Comparison of ENCODE assay signal across 12 cellular contexts in the genomic region with DNA sequence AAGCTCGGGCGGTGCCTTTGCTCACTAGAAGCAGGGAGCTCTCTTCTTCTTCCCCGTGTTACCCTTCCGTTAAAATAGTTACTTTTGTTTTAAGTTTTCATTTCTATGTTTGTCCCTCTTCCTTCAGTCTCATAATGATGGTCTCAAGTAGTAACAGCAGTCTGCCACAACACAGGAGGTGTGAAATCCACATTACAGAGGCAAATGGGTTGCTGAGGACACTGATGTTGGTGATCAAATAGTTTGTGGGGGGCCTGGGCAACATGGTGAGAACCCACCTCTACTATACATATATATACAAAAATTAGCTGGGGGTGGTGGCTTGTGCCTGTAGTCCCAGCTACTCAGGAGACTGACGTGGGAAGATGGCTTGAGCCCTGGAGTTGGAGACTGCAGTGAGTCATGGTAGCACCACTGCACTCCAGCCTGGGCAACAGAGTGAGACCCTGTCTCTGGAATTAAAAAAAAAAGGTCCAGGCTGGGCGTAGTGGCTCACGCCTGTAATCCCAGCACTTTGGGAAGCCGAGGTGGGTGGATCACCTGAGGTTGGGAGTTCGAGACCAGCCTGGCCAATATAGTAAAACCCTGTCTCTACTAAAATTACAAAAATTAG. TPM values are rescaled to one million over a fixed set of nuclear protein-coding genes. Genes with fewer than 3 reads are reported as not detected.
DNase-seq lines count a peak whose midpoint lies in the region; ATAC-seq and TF ChIP-seq lines count a peak whose summit lies in the region.
"Not testable (repeated sequence)": the region's sequence is repeated elsewhere in the genome, so short reads cannot be mapped to it uniquely, and the experiment has no call there.
"Had no signal": no experiment of that assay in that cellular context is flagged by ENCODE, and none has a peak within 500 bp of the region (broad histone marks: within the 10 kb centered on the region; RNA-seq: fewer than 3 reads in every experiment).

No MANE protein-coding gene starts in this region.

- not testable (repeated sequence) for H3K27me3 ChIP-seq in CD8-positive, alpha-beta memory T cell (ENCODE audit: insufficient read depth, low read length, poor library complexity, severe bottlenecking); IMR-90 (ENCODE audit: control insufficient read depth, insufficient read depth, low read length); sigmoid colon

- peaks cover 7 to 14% of the 10 kb centered on the region in 2 donors for H3K27me3 Mint-ChIP-seq in CD8-positive, alpha-beta memory T cell
- not testable (repeated sequence) for H3K27me3 Mint-ChIP-seq in activated CD8-positive, alpha-beta memory T cell treated with anti-CD3 and anti-CD28 coated beads, Interleukin-2, amount 10 ng/mL, durations not matched to agents 7 days and 5 days; chondrocyte (ENCODE audit: low read depth); immature natural killer cell (ENCODE audit: low read depth in 3 of 3)
- H3K27me3 Mint-ChIP-seq in natural killer cell (ENCODE audit: low read depth in 2 of 2), result peaks cover 10% of the 10 kb centered on the region in 2 donors

- not testable (repeated sequence) for TF ChIP-seq RAD21 in IMR-90 (IDR thresholded peaks at IDR 0.05; ENCODE audit: low read length)

- not testable (repeated sequence) for ATAC-seq in IMR-90 (ENCODE audit: low read depth)
- ATAC-seq in activated CD8-positive, alpha-beta memory T cell treated with anti-CD3 and anti-CD28 coated beads, Interleukin-2, amount 10 ng/mL, durations not matched to agents 7 days and 5 days, result peak; percentile 42
- ATAC-seq in natural killer cell, result peak; percentile 78 to 90 (median 87)

- peak overlapping the region in 4 of 7 donors; percentile 4 to 49 (median 32) for H3K4me3 Mint-ChIP-seq in CD8-positive, alpha-beta memory T cell
- H3K4me3 Mint-ChIP-seq in activated CD8-positive, alpha-beta memory T cell treated with anti-CD3 and anti-CD28 coated beads, Interleukin-2, amount 10 ng/mL, durations not matched to agents 7 days and 5 days; chondrocyte (ENCODE audit: unreplicated experiment): not testable (repeated sequence)
- H3K4me3 Mint-ChIP-seq in immature natural killer cell, result peak overlapping the region in 4 of 5 donors; percentile 24 to 75 (median 47)
- peak overlapping the region; percentile 36 for H3K4me3 Mint-ChIP-seq in natural killer cell

- 60% methylated on average over 1 of the region's 9 CpGs; no CpG with 5 or more reads in 1 of the 2 experiments for WGBS in IMR-90 (ENCODE audit: extremely low coverage in 2 of 2, insufficient read length in 1 of 2), 2 experiments
- 70 to 74% methylated on average over 9 of the region's 9 CpGs for WGBS in sigmoid colon, 2 donors

- not testable (repeated sequence) for H2BK120ac ChIP-seq in IMR-90 (ENCODE audit: low read depth, low read length)

- not testable (repeated sequence) for H3K9me3 Mint-ChIP-seq in CD8-positive, alpha-beta memory T cell; activated CD8-positive, alpha-beta memory T cell treated with anti-CD3 and anti-CD28 coated beads, Interleukin-2, amount 10 ng/mL, durations not matched to agents 7 days and 5 days (ENCODE audit: low read depth); chondrocyte (ENCODE audit: low read depth); immature natural killer cell; natural killer cell

- H2BK5ac ChIP-seq in IMR-90 (ENCODE audit: low read depth, low read length, poor library complexity, severe bottlenecking), result not testable (repeated sequence)

- H3K18ac ChIP-seq in IMR-90 (ENCODE audit: low read depth, low read length), result not testable (repeated sequence)

- H3K23ac ChIP-seq in IMR-90 (ENCODE audit: low read depth, low read length), result not testable (repeated sequence)

- not testable (repeated sequence) for H3K4me1 ChIP-seq in CD8-positive, alpha-beta memory T cell (ENCODE audit: insufficient read depth, low read length); IMR-90 (ENCODE audit: control insufficient read depth, insufficient read depth, low read length); sigmoid colon

- H2AFZ ChIP-seq in IMR-90 (replicated peaks; ENCODE audit: low read length, poor library complexity), result not testable (repeated sequence)

- not testable (repeated sequence) for H3K36me3 ChIP-seq in CD8-positive, alpha-beta memory T cell (ENCODE audit: insufficient read depth, low read length); IMR-90 (ENCODE audit: control insufficient read depth, insufficient read depth, low read length)
- H3K36me3 ChIP-seq in sigmoid colon, result peaks cover 0 to 19% (median 15%) of the 10 kb centered on the region in 4 donors

- not testable (repeated sequence) for H2AK5ac ChIP-seq in IMR-90 (ENCODE audit: low read depth, low read length)

- TF ChIP-seq POLR2A in IMR-90 (IDR thresholded peaks at IDR 0.05; ENCODE audit: low read depth, low read length); sigmoid colon (IDR thresholded peaks at IDR 0.05): not testable (repeated sequence)

- H4K91ac ChIP-seq in IMR-90 (ENCODE audit: insufficient read depth, low read depth, low read length), result not testable (repeated sequence)

- not testable (repeated sequence) for H2BK15ac ChIP-seq in IMR-90 (ENCODE audit: low read depth, low read length)

- not testable (repeated sequence) for H3K4ac ChIP-seq in IMR-90 (ENCODE audit: low read depth, low read length)

- not testable (repeated sequence) for H3K14ac ChIP-seq in IMR-90 (replicated peaks; ENCODE audit: low read depth, low read length)

- not testable (repeated sequence) for H3K79me1 ChIP-seq in IMR-90 (ENCODE audit: low read depth in 1 of 2, low read length in 2 of 2)

- in situ Hi-C loops in IMR-90 (cut with MboI; ENCODE audit: low sequenced_read_pairs), result not testable (repeated sequence)

- not testable (repeated sequence) for H3K9me1 ChIP-seq in IMR-90 (ENCODE audit: insufficient read depth, low read length)

- intact Hi-C loops in IMR-90 (cut with micrococcal nuclease); natural killer cell (cut with micrococcal nuclease); sigmoid colon (cut with DNase I): not testable (repeated sequence)

- peak overlapping the region in 6 of 8 donors; percentile 44 to 87 (median 62) for H3K27ac Mint-ChIP-seq in CD8-positive, alpha-beta memory T cell
- peak overlapping the region; percentile 44 for H3K27ac Mint-ChIP-seq in activated CD8-positive, alpha-beta memory T cell treated with anti-CD3 and anti-CD28 coated beads, Interleukin-2, amount 10 ng/mL, durations not matched to agents 7 days and 5 days
- not testable (repeated sequence) for H3K27ac Mint-ChIP-seq in chondrocyte (ENCODE audit: unreplicated experiment)
- H3K27ac Mint-ChIP-seq in immature natural killer cell (peak overlapping the region in 5 of 6 donors; percentile 49 to 95 (median 82)), natural killer cell (peak overlapping the region; percentile 58 to 71)

- not testable (repeated sequence) for TF ChIP-seq CTCF in IMR-90 (conservative IDR thresholded peaks at IDR 0.05; ENCODE audit: low read depth, low read length); chondrocyte (IDR thresholded peaks at IDR 0.05); natural killer cell (IDR thresholded peaks at IDR 0.05); sigmoid colon (IDR thresholded peaks at IDR 0.05)

- POLR2A ChIA-PET in CD8-positive, alpha-beta memory T cell (lab: Charles Lee), result not testable (repeated sequence)
- POLR2A ChIA-PET in IMR-90 (lab: Charles Lee; ENCODE audit: unreplicated experiment), result interaction anchor here (0.5 kb wide), 1 partner anchor 11 kb away, joined by 5 read pairs; no protein-coding TSS in a partner anchor

- H4K8ac ChIP-seq in IMR-90 (ENCODE audit: low read depth in 2 of 2, low read length in 2 of 2), result not testable (repeated sequence)

- BruUV-seq in IMR-90 (replicated peaks; lab: Mats Ljungman, UMichigan), result not testable (repeated sequence)

- H3K36me3 Mint-ChIP-seq in CD8-positive, alpha-beta memory T cell, result peaks cover 0 to 16% (median 3%) of the 10 kb centered on the region in 3 donors
- H3K36me3 Mint-ChIP-seq in activated CD8-positive, alpha-beta memory T cell treated with anti-CD3 and anti-CD28 coated beads, Interleukin-2, amount 10 ng/mL, durations not matched to agents 7 days and 5 days; immature natural killer cell; natural killer cell: not testable (repeated sequence)
- H3K36me3 Mint-ChIP-seq in chondrocyte (ENCODE audit: low read depth), result peaks cover 11% of the 10 kb centered on the region

- not testable (repeated sequence) for H2AK9ac ChIP-seq in IMR-90 (replicated peaks; ENCODE audit: low read depth, low read length, poor library complexity)

- H4K5ac ChIP-seq in IMR-90 (ENCODE audit: low read depth, low read length), result not testable (repeated sequence)

- DNase-seq in CD8-positive, alpha-beta memory T cell, result peak in 1 of 5 donors; percentile 60
- DNase-seq in IMR-90, result peak; percentile 12
- DNase-seq in activated CD8-positive, alpha-beta memory T cell treated with anti-CD3 and anti-CD28 coated beads, Interleukin-2, amount 10 ng/mL, durations not matched to agents 7 days and 5 days; natural killer cell: not testable (repeated sequence)
- DNase-seq in chondrocyte (ENCODE audit: low spot score), result peak; percentile 9
- DNase-seq in immature natural killer cell, result peak; percentile 45 to 65 (median 52)
- peak; percentile 22 for DNase-seq in sigmoid colon

- not testable (repeated sequence) for H2BK20ac ChIP-seq in IMR-90 (ENCODE audit: low read depth, low read length)

- not testable (repeated sequence) for H4K20me1 ChIP-seq in IMR-90 (ENCODE audit: insufficient read depth, low read length)

- dilution Hi-C loops in IMR-90 (cut with HindIII; ENCODE audit: low sequenced_read_pairs, unreplicated experiment), result not testable (repeated sequence)

- CTCF ChIA-PET in CD8-positive, alpha-beta memory T cell (lab: Charles Lee); IMR-90 (lab: Yijun Ruan, JAX); activated CD8-positive, alpha-beta memory T cell treated with anti-CD3 and anti-CD28 coated beads, Interleukin-2, amount 10 ng/mL, durations not matched to agents 7 days and 5 days (lab: Charles Lee): not testable (repeated sequence)

- TF ChIP-seq EP300 in sigmoid colon (IDR thresholded peaks at IDR 0.05), result not testable (repeated sequence)

- not testable (repeated sequence) for H3K4me2 ChIP-seq in IMR-90 (ENCODE audit: low read depth, low read length)

- not testable (repeated sequence) for H3K56ac ChIP-seq in IMR-90 (ENCODE audit: extremely low read depth, insufficient read depth, low read length)

- H3K9me3 ChIP-seq in CD8-positive, alpha-beta memory T cell (ENCODE audit: low read length); IMR-90 (ENCODE audit: control insufficient read depth, insufficient read depth, low read length); sigmoid colon: not testable (repeated sequence)

- not testable (repeated sequence) for H3K4me3 ChIP-seq in CD8-positive, alpha-beta memory T cell (ENCODE audit: low read length); IMR-90 (ENCODE audit: insufficient read depth, low read depth, low read length); sigmoid colon

- not testable (repeated sequence) for H3K27ac ChIP-seq in CD8-positive, alpha-beta memory T cell (ENCODE audit: low read depth, low read length); IMR-90 (ENCODE audit: insufficient read depth, low read length); sigmoid colon

- not testable (repeated sequence) for H3K4me1 Mint-ChIP-seq in CD8-positive, alpha-beta memory T cell; activated CD8-positive, alpha-beta memory T cell treated with anti-CD3 and anti-CD28 coated beads, Interleukin-2, amount 10 ng/mL, durations not matched to agents 7 days and 5 days; chondrocyte (ENCODE audit: low read depth); immature natural killer cell; natural killer cell

- not testable (repeated sequence) for H3K9ac ChIP-seq in IMR-90 (ENCODE audit: low read depth, low read length)

RNA-seq across cellular contexts. Expression of gene LRRC47, which starts 14.0 kb away (rescaled TPM):
- 10 to 100 TPM; 42.6 to 50.5 TPM for total RNA-seq in CD8-positive, alpha-beta memory T cell
- polyA plus RNA-seq in CD8-positive, alpha-beta memory T cell, result 36.9 TPM
- total RNA-seq in IMR-90 (2012; rRNA removed), result 15.2 and 23.1 TPM in 2 replicates
- polyA plus RNA-seq in IMR-90 (2012; rRNA removed), result 19.2 and 19.7 TPM in 2 replicates
- 18.0 and 18.8 TPM in 2 replicates for polyA plus RNA-seq in IMR-90 (2012; cell fraction: cytosol; rRNA removed)
- polyA plus RNA-seq in IMR-90 (2012; cell fraction: nucleus; rRNA removed; ENCODE audit: low replicate concordance), result 28.6 and 36.5 TPM in 2 replicates
- 10 to 100 TPM; 31.8 to 42.6 TPM for total RNA-seq in activated CD8-positive, alpha-beta memory T cell treated with anti-CD3 and anti-CD28 coated beads, Interleukin-2, amount 10 ng/mL, durations not matched to agents 7 days and 5 days
- 44.0 to 45.8 TPM (median 45.7 TPM) in 3 replicates for total RNA-seq in chondrocyte
- polyA plus RNA-seq in immature natural killer cell, result 10 to 100 TPM; 19.3 to 28.3 (median 27.7) TPM
- total RNA-seq in natural killer cell, result 10 to 100 TPM; 33.5 to 49.8 (median 45.2) TPM
- total RNA-seq in sigmoid colon, result 10 to 100 TPM; 26.7 to 36.4 (median 31.2) TPM
- 10 to 100 TPM; 11.4 to 25.9 (median 13.2) TPM for polyA plus RNA-seq in sigmoid colon

RNA-seq across cellular contexts. Expression of gene SMIM1, which starts 37.7 kb away (rescaled TPM):
- 1 to 10 TPM in 1 of 2 experiments, under 1 TPM in 1; 0.80 to 1.6 TPM for total RNA-seq in CD8-positive, alpha-beta memory T cell
- polyA plus RNA-seq in CD8-positive, alpha-beta memory T cell, result 1.1 TPM
- total RNA-seq in IMR-90 (2012; rRNA removed) (0.90 and 1.9 TPM in 2 replicates), chondrocyte (0.72 to 1.00 TPM in 2 of 3 replicates, not detected in the other), natural killer cell (1 to 10 TPM in 2 of 3 donors, under 1 TPM in 1; 0.78 to 2.6 (median 1.6) TPM), sigmoid colon (1 to 10 TPM in 3 of 4 donors, not detected in 1; 6.1 to 8.6 (median 7.5) TPM)
- polyA plus RNA-seq in IMR-90 (2012; rRNA removed) (3.4 and 7.6 TPM in 2 replicates), immature natural killer cell (under 1 TPM in 1 of 3 donors, not detected in 2; 0.96 TPM), sigmoid colon (10 to 100 TPM in 1 of 3 donors, 1 to 10 TPM in 2; 2.7 to 10.8 (median 3.7) TPM)
- 2.4 and 11.2 TPM in 2 replicates for polyA plus RNA-seq in IMR-90 (2012; cell fraction: cytosol; rRNA removed)
- 1.2 and 5.9 TPM in 2 replicates for polyA plus RNA-seq in IMR-90 (2012; cell fraction: nucleus; rRNA removed; ENCODE audit: low replicate concordance)
- total RNA-seq in activated CD8-positive, alpha-beta memory T cell treated with anti-CD3 and anti-CD28 coated beads, Interleukin-2, amount 10 ng/mL, durations not matched to agents 7 days and 5 days, result not detected
- total RNA-seq: A172, Daoy had no signal

RNA-seq across cellular contexts. Expression of gene CEP104, which starts 46.8 kb away (rescaled TPM):
- 10 to 100 TPM; 45.0 to 47.0 TPM for total RNA-seq in CD8-positive, alpha-beta memory T cell
- polyA plus RNA-seq in CD8-positive, alpha-beta memory T cell, result 29.4 TPM
- 14.3 and 20.0 TPM in 2 replicates for total RNA-seq in IMR-90 (2012; rRNA removed)
- polyA plus RNA-seq in IMR-90 (2012; rRNA removed), result 17.5 and 17.9 TPM in 2 replicates
- 5.9 and 7.6 TPM in 2 replicates for polyA plus RNA-seq in IMR-90 (2012; cell fraction: cytosol; rRNA removed)
- 17.7 and 21.7 TPM in 2 replicates for polyA plus RNA-seq in IMR-90 (2012; cell fraction: nucleus; rRNA removed; ENCODE audit: low replicate concordance)
- 10 to 100 TPM; 45.0 to 52.2 TPM for total RNA-seq in activated CD8-positive, alpha-beta memory T cell treated with anti-CD3 and anti-CD28 coated beads, Interleukin-2, amount 10 ng/mL, durations not matched to agents 7 days and 5 days
- total RNA-seq in chondrocyte, result 37.4 to 40.6 TPM (median 37.6 TPM) in 3 replicates
- polyA plus RNA-seq in immature natural killer cell, result 10 to 100 TPM in 2 of 3 donors, 1 to 10 TPM in 1; 2.5 to 32.7 (median 18.2) TPM
- 10 to 100 TPM; 37.1 to 60.2 (median 51.8) TPM for total RNA-seq in natural killer cell
- 10 to 100 TPM; 21.6 to 32.5 (median 25.3) TPM for total RNA-seq in sigmoid colon
- polyA plus RNA-seq in sigmoid colon, result 10 to 100 TPM; 12.0 to 16.0 (median 12.9) TPM

RNA-seq across cellular contexts. Expression of gene DFFB, which starts 47.0 kb away (rescaled TPM):
- 10 to 100 TPM; 10.9 to 14.6 TPM for total RNA-seq in CD8-positive, alpha-beta memory T cell
- polyA plus RNA-seq in CD8-positive, alpha-beta memory T cell, result 8.3 TPM
- 6.7 and 7.3 TPM in 2 replicates for total RNA-seq in IMR-90 (2012; rRNA removed)
- polyA plus RNA-seq in IMR-90 (2012; rRNA removed), result 6.5 and 8.2 TPM in 2 replicates
- 4.6 and 5.5 TPM in 2 replicates for polyA plus RNA-seq in IMR-90 (2012; cell fraction: cytosol; rRNA removed)
- 19.8 and 20.2 TPM in 2 replicates for polyA plus RNA-seq in IMR-90 (2012; cell fraction: nucleus; rRNA removed; ENCODE audit: low replicate concordance)
- total RNA-seq in activated CD8-positive, alpha-beta memory T cell treated with anti-CD3 and anti-CD28 coated beads, Interleukin-2, amount 10 ng/mL, durations not matched to agents 7 days and 5 days, result 10 to 100 TPM; 11.5 to 13.9 TPM
- total RNA-seq in chondrocyte, result 5.8 to 8.2 TPM (median 7.3 TPM) in 3 replicates
- 10 to 100 TPM in 2 of 3 donors, 1 to 10 TPM in 1; 8.3 to 25.6 (median 11.9) TPM for polyA plus RNA-seq in immature natural killer cell
- 10 to 100 TPM; 18.3 to 27.8 (median 18.5) TPM for total RNA-seq in natural killer cell
- 1 to 10 TPM; 2.9 to 7.4 (median 6.6) TPM for total RNA-seq in sigmoid colon
- 1 to 10 TPM; 1.8 to 9.0 (median 3.2) TPM for polyA plus RNA-seq in sigmoid colon

RNA-seq across cellular contexts. Expression of gene CCDC27, which starts 58.0 kb away (rescaled TPM):
- not detected for total RNA-seq in CD8-positive, alpha-beta memory T cell
- not detected for polyA plus RNA-seq in CD8-positive, alpha-beta memory T cell
- total RNA-seq in IMR-90 (2012; rRNA removed) (not detected in 2 replicates), chondrocyte (not detected in 3 replicates), natural killer cell (not detected), sigmoid colon (not detected)
- polyA plus RNA-seq in IMR-90 (2012; rRNA removed) (not detected in 2 replicates), immature natural killer cell (not detected), sigmoid colon (not detected)
- not detected in 2 replicates for polyA plus RNA-seq in IMR-90 (2012; cell fraction: cytosol; rRNA removed)
- not detected in 2 replicates for polyA plus RNA-seq in IMR-90 (2012; cell fraction: nucleus; rRNA removed; ENCODE audit: low replicate concordance)
- total RNA-seq in activated CD8-positive, alpha-beta memory T cell treated with anti-CD3 and anti-CD28 coated beads, Interleukin-2, amount 10 ng/mL, durations not matched to agents 7 days and 5 days, result not detected
- total RNA-seq: A172; CD4-positive, CD25-positive, alpha-beta regulatory T cell; Daoy; H1; H9 had no signal
- polyA plus RNA-seq: CD4-positive, CD25-positive, alpha-beta regulatory T cell had no signal
